1 cellular context compared by ENCODE assay signal in genomic region chr13:49356224-49356623, GRCh38.
TF ChIP-seq lines count a peak whose summit lies in the region.

No MANE protein-coding gene starts in this region.

TF ChIP-seq in SK-N-SH, 30 proteins besides CTCF, POLR2A, EP300 and RAD21 (continued from another document):
- TF ChIP-seq ZBTB33 (IDR thresholded peaks at IDR 0.05; ENCODE audit: borderline replicate concordance, low read depth): no peak
- peak; percentile 59 for TF ChIP-seq JUND (IDR thresholded peaks at IDR 0.05)
- TF ChIP-seq MEF2A (IDR thresholded peaks at IDR 0.05; ENCODE audit: borderline replicate concordance, low read depth): peak; percentile 86; the same call in 1 of the 2 replicates
- no peak for TF ChIP-seq ELF1 (IDR thresholded peaks at IDR 0.05)
- TF ChIP-seq POLR2AphosphoS5 (IDR thresholded peaks at IDR 0.05; ENCODE audit: low read depth, low read length): no peak
- TF ChIP-seq FOSL2 (IDR thresholded peaks at IDR 0.05; ENCODE audit: borderline replicate concordance, low read depth): peak; percentile 66; the same call in 1 of the 2 replicates
- peak; percentile 21; the same call in 1 of the 2 replicates for TF ChIP-seq PBX3 (IDR thresholded peaks at IDR 0.05)
- TF ChIP-seq GATA2 (CRISPR knock-in tag; IDR thresholded peaks at IDR 0.05): no peak
- peak; percentile 60 for TF ChIP-seq TCF12 (IDR thresholded peaks at IDR 0.05)
- TF ChIP-seq SMC3 (IDR thresholded peaks at IDR 0.05; ENCODE audit: low read depth, low read length): no peak
- TF ChIP-seq TEAD4 (IDR thresholded peaks at IDR 0.05; ENCODE audit: borderline replicate concordance, insufficient read depth): 0 out of 2 replicates have a peak, but pooled peaks have one; percentile 56
- no peak for TF ChIP-seq FOXM1 (IDR thresholded peaks at IDR 0.05; ENCODE audit: low read depth)
- no peak for TF ChIP-seq FOXJ3 (CRISPR knock-in tag; IDR thresholded peaks at IDR 0.05)
- TF ChIP-seq TAF1 (IDR thresholded peaks at IDR 0.05; ENCODE audit: borderline replicate concordance, low read depth, low read length): no peak
